8 cellular contexts compared by ENCODE assay signal in genomic region chr6:10837997-10838793, GRCh38. TPM values are rescaled to one million over a fixed set of nuclear protein-coding genes. Genes with fewer than 3 reads are reported as not detected.
DNase-seq lines count a peak whose midpoint lies in the region; TF ChIP-seq lines count a peak whose summit lies in the region.

Gene MAK (minus strand): TSS chr6:10838539. CDS start chr6:10830648, 7,891 bp downstream.

- intact Hi-C loops in head of caudate nucleus (cut with DNase I), result no loop called here

- DNase-seq in GM04504 (ENCODE audit: low read depth), result peak; percentile 21
- peak; percentile 32 for DNase-seq in HFF-Myc (ENCODE audit: extremely low read depth, low read depth)
- DNase-seq in NAMALWA (ENCODE audit: low spot score), result peak; percentile 95
- no peak for DNase-seq in SK-N-MC (ENCODE audit: low read depth, low spot score)
- peak; percentile 65 to 94 (median 85) for DNase-seq in head of caudate nucleus
- DNase-seq in osteocyte (ENCODE audit: extremely low spot score, unreplicated experiment), result peak; percentile 94

- H3K36me3 ChIP-seq in SK-N-MC (ENCODE audit: insufficient read depth, low read length) (no peaks in the 10 kb centered on the region), thymus (ENCODE audit: control insufficient read depth, insufficient read depth) (no peaks in the 10 kb centered on the region)

- H3K4me1 Mint-ChIP-seq in activated naive CD4-positive, alpha-beta T cell treated with anti-CD3 and anti-CD28 coated beads, Interleukin-2, amount 50 U/mL, for 24 hours, result peaks cover 22% of the 10 kb centered on the region
- peaks cover 16% of the 10 kb centered on the region for H3K4me1 Mint-ChIP-seq in osteocyte (ENCODE audit: unreplicated experiment)

- H3K9ac ChIP-seq in SK-N-MC (ENCODE audit: insufficient read length), result peak within 1 kb of the TSS; percentile 29

- peak within 1 kb of the TSS; percentile 83 for H3K4me3 Mint-ChIP-seq in activated naive CD4-positive, alpha-beta T cell treated with anti-CD3 and anti-CD28 coated beads, Interleukin-2, amount 50 U/mL, for 24 hours
- H3K4me3 Mint-ChIP-seq in osteocyte (ENCODE audit: unreplicated experiment), result peak within 1 kb of the TSS; percentile 73

- peaks cover 4% of the 10 kb centered on the region for H3K9me3 Mint-ChIP-seq in activated naive CD4-positive, alpha-beta T cell treated with anti-CD3 and anti-CD28 coated beads, Interleukin-2, amount 50 U/mL, for 24 hours
- no peaks in the 10 kb centered on the region for H3K9me3 Mint-ChIP-seq in osteocyte (ENCODE audit: unreplicated experiment)

- H3K4me1 ChIP-seq in thymus (ENCODE audit: control insufficient read depth, insufficient read depth, low read length), result peaks cover 8% of the 10 kb centered on the region

- H3K4me3 ChIP-seq in HFF-Myc (replicated peaks; ENCODE audit: low read depth, low read length) (peak within 1 kb of the TSS; percentile 48), SK-N-MC (peak within 1 kb of the TSS; percentile 87), thymus (ENCODE audit: low read length) (peak within 1 kb of the TSS; percentile 47)

- under 1% methylated on average over 53 of the region's 53 CpGs for WGBS in thymus

- no peak within 1 kb of the TSS for H3K27ac Mint-ChIP-seq in activated naive CD4-positive, alpha-beta T cell treated with anti-CD3 and anti-CD28 coated beads, Interleukin-2, amount 50 U/mL, for 24 hours
- peak within 1 kb of the TSS; percentile 5 for H3K27ac Mint-ChIP-seq in osteocyte (ENCODE audit: unreplicated experiment)

- TF ChIP-seq CTCF in HFF-Myc (IDR thresholded peaks at IDR 0.05; ENCODE audit: low read depth, low read length, missing control alignments), result no peak
- no peak for TF ChIP-seq CTCF in osteocyte (IDR thresholded peaks at IDR 0.05)

- H3K27ac ChIP-seq in SK-N-MC (no peak within 1 kb of the TSS), thymus (ENCODE audit: low read depth) (no peak within 1 kb of the TSS)

- peaks cover 44% of the 10 kb centered on the region for H3K27me3 Mint-ChIP-seq in activated naive CD4-positive, alpha-beta T cell treated with anti-CD3 and anti-CD28 coated beads, Interleukin-2, amount 50 U/mL, for 24 hours
- H3K27me3 Mint-ChIP-seq in osteocyte (ENCODE audit: unreplicated experiment), result peaks cover 68% of the 10 kb centered on the region

- no peaks in the 10 kb centered on the region for H3K9me3 ChIP-seq in SK-N-MC (ENCODE audit: low read depth, low read length)
- no peaks in the 10 kb centered on the region for H3K9me3 ChIP-seq in thymus (ENCODE audit: control insufficient read depth)

- H3K36me3 Mint-ChIP-seq in activated naive CD4-positive, alpha-beta T cell treated with anti-CD3 and anti-CD28 coated beads, Interleukin-2, amount 50 U/mL, for 24 hours, result peaks cover 2% of the 10 kb centered on the region
- no peaks in the 10 kb centered on the region for H3K36me3 Mint-ChIP-seq in osteocyte (ENCODE audit: unreplicated experiment)

- H3K27me3 ChIP-seq in thymus (ENCODE audit: control insufficient read depth, insufficient read depth), result peaks cover 26% of the 10 kb centered on the region

RNA-seq across cellular contexts. Expression of gene MAK, which starts in this region (rescaled TPM):
- not detected in 2 replicates for total RNA-seq in osteocyte
- polyA plus RNA-seq in thymus, result 0.11 TPM

Comparison
In these comparisons a context has a peak if more than half of its experiments do, and no peak if none do; other contexts are left out.
1. Peak in DNase-seq in osteocyte; RNA of the gene not detected or under 1 TPM.